Comparison of ENCODE assay signal across 12 cellular contexts in the genomic region with DNA sequence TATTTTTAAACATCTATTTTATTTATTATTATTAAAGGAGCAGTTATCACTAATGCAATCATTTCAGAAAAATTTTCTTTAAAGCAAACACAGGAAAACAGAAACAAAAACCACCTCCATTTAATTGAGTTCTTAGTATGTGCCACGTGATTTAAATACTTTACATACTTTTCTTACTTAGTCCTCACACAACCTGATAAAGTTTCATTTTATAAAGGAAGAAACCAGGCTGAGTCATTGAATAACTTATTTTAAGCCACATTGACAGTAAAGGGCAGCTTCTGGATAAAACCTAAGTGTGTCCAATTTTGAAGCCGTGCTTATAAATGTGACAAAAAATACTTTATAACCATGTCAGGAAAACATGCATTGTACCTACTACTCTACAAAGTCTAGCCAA. TPM values are rescaled to one million over a fixed set of nuclear protein-coding genes. Genes with fewer than 3 reads are reported as not detected.
DNase-seq lines count a peak whose midpoint lies in the region; ATAC-seq, FAIRE-seq and TF ChIP-seq lines count a peak whose summit lies in the region.
"Had no signal": no experiment of that assay in that cellular context is flagged by ENCODE, and none has a peak within 500 bp of the region (broad histone marks: within the 10 kb centered on the region; RNA-seq: fewer than 3 reads in every experiment).

No MANE protein-coding gene starts in this region.

- no peak for TF ChIP-seq CTCF in nephron progenitor cell (IDR thresholded peaks at IDR 0.05)

- ATAC-seq in sciatic nerve = no peak
- ATAC-seq: CD8-positive, alpha-beta T cell; mucosa of descending colon had no signal

- FAIRE-seq in RCC 7860 (lab: Jason Lieb, UNC) = peak; percentile 89

- H3K27ac Mint-ChIP-seq in nephron progenitor cell = no peak overlapping the region
- H3K27ac Mint-ChIP-seq: CD8-positive, alpha-beta T cell; T-helper 1 cell treated with Interleukin-12 subunit alpha and Interleukin-12 subunit beta and Interleukin-4 antibody, amounts not matched to agents 30 μg/mL and 1 μg/mL, for 36 hours had no signal

- H3K27me3 Mint-ChIP-seq in nephron progenitor cell (ENCODE audit: low read depth, poor library complexity) = no peaks in the 10 kb centered on the region

- H3K36me3 Mint-ChIP-seq in nephron progenitor cell (ENCODE audit: low read depth) = no peaks in the 10 kb centered on the region
- H3K36me3 Mint-ChIP-seq: CD8-positive, alpha-beta T cell had no signal

- DNase-seq in EL = peak; percentile 80
- peak; percentile 59 for DNase-seq in RCC 7860 (ENCODE audit: low spot score)
- peak; percentile 72 for DNase-seq in dedifferentiated amniotic fluid mesenchymal stem cell (ENCODE audit: extremely low spot score)
- DNase-seq in non-pigmented ciliary epithelial cell (ENCODE audit: low read depth) = peak; percentile 58
- DNase-seq in sciatic nerve (ENCODE audit: low spot score) = no peak
- no peak for DNase-seq in nephron progenitor cell
- no peak for DNase-seq in midbrain (lab: John Stamatoyannopoulos, UW)
- no peak for DNase-seq in stimulated activated naive CD4-positive, alpha-beta T cell (lab: John Stamatoyannopoulos, UW)
- DNase-seq: CD8-positive, alpha-beta T cell; mucosa of descending colon; NCI-H2171 had no signal

- no peak overlapping the region for H3K4me3 Mint-ChIP-seq in nephron progenitor cell
- H3K4me3 Mint-ChIP-seq: CD8-positive, alpha-beta T cell; T-helper 1 cell treated with Interleukin-12 subunit alpha and Interleukin-12 subunit beta and Interleukin-4 antibody, amounts not matched to agents 30 μg/mL and 1 μg/mL, for 36 hours had no signal

- intact Hi-C loops in sciatic nerve (cut with DNase I) = no loop called here

- no peaks in the 10 kb centered on the region for H3K4me1 Mint-ChIP-seq in nephron progenitor cell

- no peaks in the 10 kb centered on the region for H3K9me3 Mint-ChIP-seq in nephron progenitor cell
- H3K9me3 Mint-ChIP-seq: CD8-positive, alpha-beta T cell; T-helper 1 cell treated with Interleukin-12 subunit alpha and Interleukin-12 subunit beta and Interleukin-4 antibody, amounts not matched to agents 30 μg/mL and 1 μg/mL, for 36 hours had no signal

RNA-seq across cellular contexts. Expression of gene PCED1B, which starts 57.1 kb away (rescaled TPM):
- total RNA-seq in sciatic nerve = 5.0 TPM

RNA-seq across cellular contexts. Expression of gene AMIGO2, which starts 57.5 kb away (rescaled TPM):
- total RNA-seq in sciatic nerve = 5.3 TPM

Comparison
In these comparisons a context has a peak if more than half of its experiments do, and no peak if none do; other contexts are left out.
1. DNase-seq: peak in EL (single experiment), RCC 7860 (single experiment), dedifferentiated amniotic fluid mesenchymal stem cell (single experiment) and non-pigmented ciliary epithelial cell (single experiment); none in sciatic nerve (single experiment), nephron progenitor cell (single experiment), midbrain (single experiment) and stimulated activated naive CD4-positive, alpha-beta T cell (0 of 6).